ENCODE assay signal across 8 cellular contexts in the genomic region with DNA sequence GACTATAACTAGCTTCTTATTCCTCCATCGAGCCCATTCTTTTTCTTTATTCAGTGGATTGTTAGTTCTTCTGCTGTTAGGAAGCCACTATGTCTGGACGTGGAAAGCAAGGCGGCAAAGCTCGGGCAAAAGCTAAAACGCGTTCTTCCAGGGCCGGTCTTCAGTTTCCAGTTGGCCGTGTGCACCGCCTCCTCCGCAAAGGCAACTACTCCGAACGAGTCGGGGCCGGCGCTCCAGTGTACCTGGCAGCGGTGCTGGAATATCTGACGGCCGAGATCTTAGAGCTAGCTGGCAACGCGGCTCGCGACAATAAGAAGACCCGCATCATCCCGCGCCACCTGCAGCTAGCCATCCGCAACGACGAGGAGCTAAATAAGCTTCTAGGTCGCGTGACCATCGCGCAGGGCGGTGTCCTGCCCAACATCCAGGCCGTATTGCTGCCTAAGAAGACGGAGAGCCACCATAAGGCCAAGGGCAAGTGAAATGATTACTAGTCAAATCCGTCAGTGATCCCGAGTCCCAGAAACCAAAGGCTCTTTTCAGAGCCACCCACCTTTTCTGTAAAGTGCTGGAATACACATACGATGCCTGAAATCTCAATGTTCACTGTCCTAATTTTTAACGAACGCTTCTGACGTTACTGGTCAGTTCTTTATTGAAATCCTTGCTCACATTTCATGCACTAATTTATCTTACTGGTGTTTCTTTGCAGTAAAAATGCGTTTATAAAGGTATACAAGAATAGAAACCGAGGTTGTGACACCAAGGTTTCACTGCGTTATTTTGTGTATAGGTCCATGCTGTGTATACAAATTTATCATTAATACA.
DNase-seq lines count a peak whose midpoint lies in the region; ATAC-seq and TF ChIP-seq lines count a peak whose summit lies in the region.

No MANE protein-coding gene starts in this region.

- no peaks in the 10 kb centered on the region for H3K9me3 ChIP-seq in lower lobe of right lung

- H3K36me3 ChIP-seq in lower lobe of right lung, result no peaks in the 10 kb centered on the region

- intact Hi-C loops in lower lobe of right lung (cut with DNase I), result no loop called here

- no peaks in the 10 kb centered on the region for H3K4me1 ChIP-seq in lower lobe of right lung

- TF ChIP-seq CTCF in choroid plexus epithelial cell (conservative IDR thresholded peaks at IDR 0.05; ENCODE audit: low read depth, low read length) (peak; percentile 64), lower lobe of right lung (IDR thresholded peaks at IDR 0.05) (peak; percentile 43)

- ATAC-seq in GM21723 (IDR thresholded peaks at IDR 0.05; ENCODE audit: unreplicated experiment) (peak; percentile 49), lower lobe of right lung (peak; percentile 78 to 81)

- peak; percentile 98 for DNase-seq in DMS114 treated with DMSO at 0.1 percent for 48 hours (lab: John Stamatoyannopoulos, UW; ENCODE audit: unreplicated experiment)
- peak; percentile 96 for DNase-seq in NCI-H146 (lab: John Stamatoyannopoulos, UW)
- DNase-seq in activated CD4-positive, CD25-positive, alpha-beta regulatory T cell (lab: John Stamatoyannopoulos, UW), result peak; percentile 27 to 64 (median 48)
- DNase-seq in choroid plexus epithelial cell (ENCODE audit: low read depth), result peak; percentile 93
- DNase-seq in lower lobe of right lung, result peak; percentile 87
- peak; percentile 79 for DNase-seq in stimulated activated CD8-positive, alpha-beta memory T cell treated with anti-CD3 and anti-CD28 coated beads, Interleukin-15, amount 100 ng/mL, for 48 hours (ENCODE audit: low read depth in 2 of 2)
- DNase-seq in AML-193 (lab: John Stamatoyannopoulos, UW), result no peak

- H3K27me3 ChIP-seq in lower lobe of right lung (ENCODE audit: low read depth), result peaks cover 48% of the 10 kb centered on the region

- H3K27ac ChIP-seq in lower lobe of right lung, result peak overlapping the region; percentile 90

- H3K4me3 ChIP-seq in choroid plexus epithelial cell (ENCODE audit: low read depth, low read length) (peak overlapping the region; percentile 71), lower lobe of right lung (peak overlapping the region; percentile 55)

Comparison
In these comparisons a context has a peak if more than half of its experiments do, and no peak if none do; other contexts are left out.
1. DNase-seq: peak in DMS114 treated with DMSO at 0.1 percent for 48 hours (single experiment), NCI-H146 (single experiment), activated CD4-positive, CD25-positive, alpha-beta regulatory T cell (4 of 4), choroid plexus epithelial cell (single experiment), lower lobe of right lung (single experiment) and stimulated activated CD8-positive, alpha-beta memory T cell treated with anti-CD3 and anti-CD28 coated beads, Interleukin-15, amount 100 ng/mL, for 48 hours (2 of 2); none in AML-193 (0 of 2).